ENCODE assay signal across 19 cellular contexts in the genomic region with DNA sequence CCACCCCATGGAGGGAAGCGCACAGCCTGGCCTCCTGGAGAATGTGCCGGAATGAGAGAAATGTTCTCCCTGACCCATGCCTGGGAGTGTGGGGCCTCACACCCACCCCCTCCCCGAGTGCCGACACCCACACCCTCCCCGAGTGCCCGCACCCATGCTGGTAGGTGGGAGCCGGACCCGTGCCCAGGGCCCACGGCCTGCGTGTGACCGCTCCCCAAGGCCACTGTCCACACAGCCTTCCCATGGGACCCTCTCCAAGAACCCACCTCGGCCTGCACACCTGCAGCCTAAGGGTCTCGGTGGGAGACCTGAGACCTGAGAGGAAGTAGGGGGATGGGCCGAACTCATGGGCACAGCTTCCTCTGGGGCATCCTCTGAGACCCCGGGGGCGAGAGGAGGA. TPM values are rescaled to one million over a fixed set of nuclear protein-coding genes. Genes with fewer than 3 reads are reported as not detected.
DNase-seq lines count a peak whose midpoint lies in the region; ATAC-seq and TF ChIP-seq lines count a peak whose summit lies in the region.
"Had no signal": no experiment of that assay in that cellular context is flagged by ENCODE, and none has a peak within 500 bp of the region (broad histone marks: within the 10 kb centered on the region; RNA-seq: fewer than 3 reads in every experiment).

No MANE protein-coding gene starts in this region.

- intact Hi-C loops in dorsolateral prefrontal cortex (cut with DNase I): no loop called here
- intact Hi-C loops in spleen (cut with DNase I; ENCODE audit: low total_unique reads): no loop called here

- TF ChIP-seq CTCF in dorsolateral prefrontal cortex (IDR thresholded peaks at IDR 0.05 in 54 of 56, conservative IDR thresholded peaks at IDR 0.05 in 2 of 56; ENCODE audit: low read depth in 1 of 56, partially characterized antibody in 56 of 56) (no peak), spleen (IDR thresholded peaks at IDR 0.05 in 8 of 11, conservative IDR thresholded peaks at IDR 0.05 in 3 of 11) (no peak)

- H3K27ac ChIP-seq in dorsolateral prefrontal cortex (peak overlapping the region in 42 of 59 donors; percentile 36 to 99 (median 97)), spleen (no peak overlapping the region)
- H3K27ac ChIP-seq: 22Rv1, GM23248 had no signal

- no peak for TF ChIP-seq POLR2A in spleen (IDR thresholded peaks at IDR 0.05)

- ATAC-seq in GM19328 (IDR thresholded peaks at IDR 0.05; ENCODE audit: unreplicated experiment): no peak
- ATAC-seq: GM12878, HepG2 had no signal

- H3K9me3 ChIP-seq in spleen: no peaks in the 10 kb centered on the region
- H3K9me3 ChIP-seq: HAP-1 had no signal

- peak; percentile 8 for DNase-seq in activated naive CD4-positive, alpha-beta T cell treated with anti-CD3 and anti-CD28 coated beads, Interleukin-2, amount 50 U/mL, for 16 hours
- DNase-seq in activated naive CD4-positive, alpha-beta T cell treated with Interleukin-2 at 50 U/mL for 16 hours: no peak
- DNase-seq in dorsolateral prefrontal cortex (no peak), spleen (peak; percentile 70), NCI-H1417 treated with DMSO at 0.1 percent for 48 hours (lab: John Stamatoyannopoulos, UW) (no peak)
- no peak for DNase-seq in central memory CD4-positive, alpha-beta T cell
- DNase-seq: C1 segment of cervical spinal cord; Calu3; CD4-positive, alpha-beta T cell; DMS 273 treated with DMSO at 0.1 percent for 48 hours; GM23248 had no signal

- 83 to 94% (median 88%) methylated on average over 4 to 16 of the region's 16 CpGs for WGBS in spleen, 5 donors

- H3K4me3 ChIP-seq in dorsolateral prefrontal cortex: peak overlapping the region in 1 of 59 donors; percentile 5
- H3K4me3 ChIP-seq in spleen: no peak overlapping the region
- H3K4me3 ChIP-seq: GM12878, GM23248, HAP-1 had no signal

- H3K27me3 ChIP-seq in dorsolateral prefrontal cortex (no peaks in the 10 kb centered on the region), spleen (replicated peaks in 1 of 7) (peaks cover 0 to 75% (median 23%) of the 10 kb centered on the region in 7 donors)

- peaks cover 0 to 3% (median 0%) of the 10 kb centered on the region in 6 donors for H3K36me3 ChIP-seq in spleen
- H3K36me3 ChIP-seq: HAP-1 had no signal

- H3K4me1 ChIP-seq in spleen: peaks cover 11 to 69% (median 45%) of the 10 kb centered on the region in 6 donors

RNA-seq across cellular contexts. Expression of a gene that starts 3.3 kb away (rescaled TPM):
- total RNA-seq in dorsolateral prefrontal cortex: 1 to 10 TPM in 23 of 120 experiments, under 1 TPM in 78, not detected in 19; 0.35 to 2.6 (median 0.77) TPM
- not detected for total RNA-seq in spleen
- polyA plus RNA-seq in spleen: not detected
- total RNA-seq: A673; Calu3; CD4-positive, alpha-beta T cell; Daoy; GM12878; GM23248; HT1080 had no signal
- polyA plus RNA-seq: GM12878, GM23248 had no signal

RNA-seq across cellular contexts. Expression of a gene that starts 4.0 kb away (rescaled TPM):
- total RNA-seq in dorsolateral prefrontal cortex (100 to 1,000 TPM; 143 to 915 (median 275) TPM), spleen (10 to 100 TPM; 10.9 to 69.5 (median 23.2) TPM)
- 10 to 100 TPM in 1 of 3 donors, 1 to 10 TPM in 2; 2.5 to 17.4 (median 7.1) TPM for polyA plus RNA-seq in spleen
- total RNA-seq: Calu3, GM12878 had no signal

Comparison
In these comparisons a context has a peak if more than half of its experiments do, and no peak if none do; other contexts are left out.
1. DNase-seq: peak in activated naive CD4-positive, alpha-beta T cell treated with anti-CD3 and anti-CD28 coated beads, Interleukin-2, amount 50 U/mL, for 16 hours (single experiment) and spleen (single experiment); none in activated naive CD4-positive, alpha-beta T cell treated with Interleukin-2 at 50 U/mL for 16 hours (single experiment), dorsolateral prefrontal cortex (0 of 10), central memory CD4-positive, alpha-beta T cell (single experiment) and NCI-H1417 treated with DMSO at 0.1 percent for 48 hours (single experiment).
2. H3K27ac ChIP-seq: peak in dorsolateral prefrontal cortex (42 of 59); none in spleen (0 of 8).